ENCODE assay signal across 20 cellular contexts in genomic region chr10:36469585-36469984, GRCh38.
DNase-seq lines count a peak whose midpoint lies in the region; ATAC-seq and TF ChIP-seq lines count a peak whose summit lies in the region.
"Had no signal": no experiment of that assay in that cellular context is flagged by ENCODE, and none has a peak within 500 bp of the region (broad histone marks: within the 10 kb centered on the region; RNA-seq: fewer than 3 reads in every experiment).

No MANE protein-coding gene starts in this region.

- no peaks in the 10 kb centered on the region for H3K36me3 Mint-ChIP-seq in activated CD4-positive, alpha-beta T cell treated with anti-CD3 and anti-CD28 coated beads for 36 hours (ENCODE audit: low read depth)
- H3K36me3 Mint-ChIP-seq in endodermal cell (ENCODE audit: low read depth) = no peaks in the 10 kb centered on the region
- H3K36me3 Mint-ChIP-seq: CD8-positive, alpha-beta T cell; WTC11 had no signal

- H3K27ac Mint-ChIP-seq in activated CD4-positive, alpha-beta T cell treated with anti-CD3 and anti-CD28 coated beads for 36 hours = no peak overlapping the region
- no peak overlapping the region for H3K27ac Mint-ChIP-seq in endodermal cell
- H3K27ac Mint-ChIP-seq: activated CD4-positive, alpha-beta memory T cell treated with anti-CD3 and anti-CD28 coated beads, Interleukin-2, amount 10 ng/mL, durations not matched to agents 7 days and 5 days; activated naive CD4-positive, alpha-beta T cell treated with anti-CD3 and anti-CD28 coated beads for 36 hours; CD8-positive, alpha-beta T cell; T-helper 17 cell; WTC11 had no signal

- H3K27me3 ChIP-seq in brain microvascular endothelial cell (replicated peaks) (no peaks in the 10 kb centered on the region), endodermal cell (ENCODE audit: control insufficient read depth, insufficient read depth, low read length, poor library complexity, severe bottlenecking) (no peaks in the 10 kb centered on the region)
- H3K27me3 ChIP-seq: suprapubic skin had no signal

- H3K4me1 ChIP-seq in endodermal cell (ENCODE audit: control insufficient read depth, insufficient read depth, low read length) = peaks cover 6% of the 10 kb centered on the region

- TF ChIP-seq CTCF in AG10803 (conservative IDR thresholded peaks at IDR 0.05; ENCODE audit: low read length) (no peak), brain microvascular endothelial cell (IDR thresholded peaks at IDR 0.05; ENCODE audit: low read depth, low read length, missing control alignments) (no peak), endodermal cell (conservative IDR thresholded peaks at IDR 0.05) (no peak)

- H3K27me3 Mint-ChIP-seq in activated CD4-positive, alpha-beta T cell treated with anti-CD3 and anti-CD28 coated beads for 36 hours = no peaks in the 10 kb centered on the region
- peaks cover 10% of the 10 kb centered on the region for H3K27me3 Mint-ChIP-seq in endodermal cell (ENCODE audit: insufficient read depth)
- H3K27me3 Mint-ChIP-seq: activated CD4-positive, alpha-beta memory T cell treated with anti-CD3 and anti-CD28 coated beads, Interleukin-2, amount 10 ng/mL, durations not matched to agents 7 days and 5 days; T-helper 17 cell had no signal

- DNase-seq in AG10803 (ENCODE audit: low read depth) (peak; percentile 62), LHCN-M2 (ENCODE audit: low read depth) (peak; percentile 67), brain microvascular endothelial cell (peak; percentile 53), kidney glomerular epithelial cell (lab: John Stamatoyannopoulos, UW) (peak; percentile 22), HPDE6-E6E7 (ENCODE audit: extremely low spot score) (no peak), endodermal cell (no peak)
- no peak for DNase-seq in activated CD4-positive, alpha-beta T cell treated with anti-CD3 and anti-CD28 coated beads for 36 hours
- DNase-seq: activated CD4-positive, alpha-beta memory T cell treated with anti-CD3 and anti-CD28 coated beads, Interleukin-2, amount 10 ng/mL, durations not matched to agents 7 days and 5 days; activated naive CD4-positive, alpha-beta T cell treated with anti-CD3 and anti-CD28 coated beads for 36 hours; aorta; CD8-positive, alpha-beta T cell; DMS79 treated with DMSO at 0.1 percent for 48 hours; foreskin melanocyte; NCI-H1105 treated with DMSO at 0.1 percent for 48 hours; NCI-H526; SHP77 treated with DMSO at 0.1 percent for 48 hours; T-helper 17 cell had no signal

- H3K27ac ChIP-seq in brain microvascular endothelial cell = no peak overlapping the region
- H3K27ac ChIP-seq in endodermal cell (ENCODE audit: low read depth, low read length) = no peak overlapping the region
- H3K27ac ChIP-seq: suprapubic skin had no signal

- H3K36me3 ChIP-seq in brain microvascular endothelial cell (replicated peaks) (no peaks in the 10 kb centered on the region), endodermal cell (ENCODE audit: control insufficient read depth, insufficient read depth, low read length) (no peaks in the 10 kb centered on the region)
- H3K36me3 ChIP-seq: suprapubic skin had no signal

- CTCF ChIA-PET in activated CD4-positive, alpha-beta T cell treated with anti-CD3 and anti-CD28 coated beads for 36 hours (lab: Charles Lee) = no interaction called here

- WGBS in endodermal cell (ENCODE audit: insufficient coverage in 1 of 2, insufficient read length in 1 of 2), 2 experiments = 98% methylated on average over 2 of the region's 2 CpGs; no CpG with 5 or more reads in 1 of the 2 experiments

- H3K9me3 ChIP-seq in endodermal cell (ENCODE audit: control insufficient read depth, low read length) = peaks cover 8% of the 10 kb centered on the region
- H3K9me3 ChIP-seq: suprapubic skin had no signal

- peaks cover 7% of the 10 kb centered on the region for H3K9me3 Mint-ChIP-seq in activated CD4-positive, alpha-beta T cell treated with anti-CD3 and anti-CD28 coated beads for 36 hours (ENCODE audit: low read depth)
- H3K9me3 Mint-ChIP-seq in endodermal cell = no peaks in the 10 kb centered on the region
- H3K9me3 Mint-ChIP-seq: activated naive CD4-positive, alpha-beta T cell treated with anti-CD3 and anti-CD28 coated beads for 36 hours had no signal

- H3K4me1 Mint-ChIP-seq in activated CD4-positive, alpha-beta T cell treated with anti-CD3 and anti-CD28 coated beads for 36 hours = no peaks in the 10 kb centered on the region
- H3K4me1 Mint-ChIP-seq in endodermal cell = peaks cover 9% of the 10 kb centered on the region
- H3K4me1 Mint-ChIP-seq: activated CD4-positive, alpha-beta memory T cell treated with anti-CD3 and anti-CD28 coated beads, Interleukin-2, amount 10 ng/mL, durations not matched to agents 7 days and 5 days; T-helper 17 cell; WTC11 had no signal

- H3K4me3 ChIP-seq in AG10803 (ENCODE audit: low read length) (no peak overlapping the region), brain microvascular endothelial cell (ENCODE audit: low read depth, low read length) (no peak overlapping the region), endodermal cell (ENCODE audit: low read length) (no peak overlapping the region)
- H3K4me3 ChIP-seq: suprapubic skin had no signal

- ATAC-seq in activated CD4-positive, alpha-beta T cell treated with anti-CD3 and anti-CD28 coated beads for 36 hours = no peak
- ATAC-seq in HG02852 (IDR thresholded peaks at IDR 0.05; ENCODE audit: unreplicated experiment) = no peak
- ATAC-seq: CD8-positive, alpha-beta T cell; T-helper 17 cell; WTC11 had no signal

- H3K9ac ChIP-seq in endodermal cell (ENCODE audit: extremely low read depth, low read length, poor library complexity, severe bottlenecking) = no peak overlapping the region

- no peak overlapping the region for H3K4me3 Mint-ChIP-seq in activated CD4-positive, alpha-beta T cell treated with anti-CD3 and anti-CD28 coated beads for 36 hours
- no peak overlapping the region for H3K4me3 Mint-ChIP-seq in endodermal cell
- H3K4me3 Mint-ChIP-seq: activated CD4-positive, alpha-beta memory T cell treated with anti-CD3 and anti-CD28 coated beads, Interleukin-2, amount 10 ng/mL, durations not matched to agents 7 days and 5 days; activated naive CD4-positive, alpha-beta T cell treated with anti-CD3 and anti-CD28 coated beads for 36 hours; CD8-positive, alpha-beta T cell; T-helper 17 cell; WTC11 had no signal

- POLR2A ChIA-PET in activated CD4-positive, alpha-beta T cell treated with anti-CD3 and anti-CD28 coated beads for 36 hours (lab: Charles Lee) = no interaction called here

- intact Hi-C loops in activated CD4-positive, alpha-beta T cell treated with anti-CD3 and anti-CD28 coated beads for 36 hours (cut with DNase I, micrococcal nuclease) = no loop called here

- in situ Hi-C loops in brain microvascular endothelial cell (cut with HindIII; ENCODE audit: low pct_ligation_motif_present, low sequenced_read_pairs) = no loop called here

Comparison
In these comparisons a context has a peak if more than half of its experiments do, and no peak if none do; other contexts are left out.
1. DNase-seq: peak in AG10803 (single experiment), LHCN-M2 (single experiment), brain microvascular endothelial cell (single experiment) and kidney glomerular epithelial cell (single experiment); none in HPDE6-E6E7 (single experiment), activated CD4-positive, alpha-beta T cell treated with anti-CD3 and anti-CD28 coated beads for 36 hours (single experiment) and endodermal cell (single experiment).